Comparison of ENCODE assay signal across 15 cellular contexts in the genomic region with DNA sequence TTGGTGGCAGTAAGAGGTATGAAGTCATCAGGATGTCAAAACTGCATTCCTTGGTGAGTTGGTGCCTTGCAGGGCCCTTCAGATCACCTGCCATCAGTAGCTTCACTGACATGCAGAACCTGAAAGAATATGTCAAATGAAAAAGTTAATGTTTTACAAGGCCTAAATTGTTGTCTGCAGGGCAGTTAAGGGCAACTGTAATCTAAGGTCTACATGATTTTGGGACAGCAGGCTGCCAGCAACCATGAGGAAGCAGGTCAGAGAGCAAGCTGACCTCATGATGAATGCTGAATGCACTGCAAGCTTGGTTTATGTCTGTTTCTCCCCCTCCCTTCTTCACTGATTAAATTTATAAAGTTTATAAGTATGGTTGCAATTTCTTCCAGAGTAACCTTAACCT. TPM values are rescaled to one million over a fixed set of nuclear protein-coding genes. Genes with fewer than 3 reads are reported as not detected.
"Had no signal": no experiment of that assay in that cellular context is flagged by ENCODE, and none has a peak within 500 bp of the region (broad histone marks: within the 10 kb centered on the region; RNA-seq: fewer than 3 reads in every experiment).

No MANE protein-coding gene starts in this region.

RNA-seq across cellular contexts. Expression of a gene that starts 1.1 kb away (rescaled TPM):
- total RNA-seq: activated B cell treated with CpG ODN at 0.5 μM for 24 hours; activated CD4-positive, alpha-beta memory T cell treated with anti-CD3 and anti-CD28 coated beads for 36 hours; activated CD4-positive, alpha-beta memory T cell treated with anti-CD3 and anti-CD28 coated beads, Interleukin-2, amount 10 ng/mL, durations not matched to agents 7 days and 5 days; activated CD4-positive, alpha-beta T cell treated with anti-CD3 and anti-CD28 coated beads for 36 hours; activated CD4-positive, alpha-beta T cell treated with anti-CD3 and anti-CD28 coated beads, Interleukin-2, amount 10 ng/mL, durations not matched to agents 24 days and 14 days; activated CD4-positive, alpha-beta T cell treated with anti-CD3 and anti-CD28 coated beads, Interleukin-2, amount 10 ng/mL, durations not matched to agents 7 days and 5 days; activated CD8-positive, alpha-beta memory T cell treated with anti-CD3 and anti-CD28 coated beads for 36 hours; activated CD8-positive, alpha-beta memory T cell treated with anti-CD3 and anti-CD28 coated beads, Interleukin-2, amount 10 ng/mL, durations not matched to agents 7 days and 5 days; activated CD8-positive, alpha-beta T cell treated with anti-CD3 and anti-CD28 coated beads for 36 hours; activated CD8-positive, alpha-beta T cell treated with anti-CD3 and anti-CD28 coated beads, Interleukin-2, amount 10 ng/mL, durations not matched to agents 7 days and 5 days; T-cell; T-helper 1 cell treated with Interleukin-12 subunit alpha and Interleukin-12 subunit beta and Interleukin-4 antibody, amounts not matched to agents 30 ng/mL and 1 ng/mL, for 36 hours; T-helper 17 cell; T-helper 2 cell treated with Interferon-gamma antibody and Interleukin-4, amounts not matched to agents 100 ng/mL and 5 ng/mL, for 36 hours; WTC11 had no signal

RNA-seq across cellular contexts. Expression of a gene that starts 13.2 kb away (rescaled TPM):
- total RNA-seq: activated B cell treated with CpG ODN at 0.5 μM for 24 hours; activated CD4-positive, alpha-beta memory T cell treated with anti-CD3 and anti-CD28 coated beads for 36 hours; activated CD4-positive, alpha-beta memory T cell treated with anti-CD3 and anti-CD28 coated beads, Interleukin-2, amount 10 ng/mL, durations not matched to agents 7 days and 5 days; activated CD4-positive, alpha-beta T cell treated with anti-CD3 and anti-CD28 coated beads for 36 hours; activated CD4-positive, alpha-beta T cell treated with anti-CD3 and anti-CD28 coated beads, Interleukin-2, amount 10 ng/mL, durations not matched to agents 24 days and 14 days; activated CD4-positive, alpha-beta T cell treated with anti-CD3 and anti-CD28 coated beads, Interleukin-2, amount 10 ng/mL, durations not matched to agents 7 days and 5 days; activated CD8-positive, alpha-beta memory T cell treated with anti-CD3 and anti-CD28 coated beads for 36 hours; activated CD8-positive, alpha-beta memory T cell treated with anti-CD3 and anti-CD28 coated beads, Interleukin-2, amount 10 ng/mL, durations not matched to agents 7 days and 5 days; activated CD8-positive, alpha-beta T cell treated with anti-CD3 and anti-CD28 coated beads for 36 hours; activated CD8-positive, alpha-beta T cell treated with anti-CD3 and anti-CD28 coated beads, Interleukin-2, amount 10 ng/mL, durations not matched to agents 7 days and 5 days; T-cell; T-helper 1 cell treated with Interleukin-12 subunit alpha and Interleukin-12 subunit beta and Interleukin-4 antibody, amounts not matched to agents 30 ng/mL and 1 ng/mL, for 36 hours; T-helper 17 cell; T-helper 2 cell treated with Interferon-gamma antibody and Interleukin-4, amounts not matched to agents 100 ng/mL and 5 ng/mL, for 36 hours; WTC11 had no signal

RNA-seq across cellular contexts. Expression of a gene that starts 17.3 kb away (rescaled TPM):
- total RNA-seq: activated B cell treated with CpG ODN at 0.5 μM for 24 hours; activated CD4-positive, alpha-beta memory T cell treated with anti-CD3 and anti-CD28 coated beads for 36 hours; activated CD4-positive, alpha-beta memory T cell treated with anti-CD3 and anti-CD28 coated beads, Interleukin-2, amount 10 ng/mL, durations not matched to agents 7 days and 5 days; activated CD4-positive, alpha-beta T cell treated with anti-CD3 and anti-CD28 coated beads for 36 hours; activated CD4-positive, alpha-beta T cell treated with anti-CD3 and anti-CD28 coated beads, Interleukin-2, amount 10 ng/mL, durations not matched to agents 24 days and 14 days; activated CD4-positive, alpha-beta T cell treated with anti-CD3 and anti-CD28 coated beads, Interleukin-2, amount 10 ng/mL, durations not matched to agents 7 days and 5 days; activated CD8-positive, alpha-beta memory T cell treated with anti-CD3 and anti-CD28 coated beads for 36 hours; activated CD8-positive, alpha-beta memory T cell treated with anti-CD3 and anti-CD28 coated beads, Interleukin-2, amount 10 ng/mL, durations not matched to agents 7 days and 5 days; activated CD8-positive, alpha-beta T cell treated with anti-CD3 and anti-CD28 coated beads for 36 hours; activated CD8-positive, alpha-beta T cell treated with anti-CD3 and anti-CD28 coated beads, Interleukin-2, amount 10 ng/mL, durations not matched to agents 7 days and 5 days; T-cell; T-helper 1 cell treated with Interleukin-12 subunit alpha and Interleukin-12 subunit beta and Interleukin-4 antibody, amounts not matched to agents 30 ng/mL and 1 ng/mL, for 36 hours; T-helper 17 cell; T-helper 2 cell treated with Interferon-gamma antibody and Interleukin-4, amounts not matched to agents 100 ng/mL and 5 ng/mL, for 36 hours; WTC11 had no signal

RNA-seq across cellular contexts. Expression of a gene that starts 44.7 kb away (rescaled TPM):
- total RNA-seq: activated B cell treated with CpG ODN at 0.5 μM for 24 hours; activated CD4-positive, alpha-beta memory T cell treated with anti-CD3 and anti-CD28 coated beads for 36 hours; activated CD4-positive, alpha-beta memory T cell treated with anti-CD3 and anti-CD28 coated beads, Interleukin-2, amount 10 ng/mL, durations not matched to agents 7 days and 5 days; activated CD4-positive, alpha-beta T cell treated with anti-CD3 and anti-CD28 coated beads for 36 hours; activated CD4-positive, alpha-beta T cell treated with anti-CD3 and anti-CD28 coated beads, Interleukin-2, amount 10 ng/mL, durations not matched to agents 24 days and 14 days; activated CD4-positive, alpha-beta T cell treated with anti-CD3 and anti-CD28 coated beads, Interleukin-2, amount 10 ng/mL, durations not matched to agents 7 days and 5 days; activated CD8-positive, alpha-beta memory T cell treated with anti-CD3 and anti-CD28 coated beads for 36 hours; activated CD8-positive, alpha-beta memory T cell treated with anti-CD3 and anti-CD28 coated beads, Interleukin-2, amount 10 ng/mL, durations not matched to agents 7 days and 5 days; activated CD8-positive, alpha-beta T cell treated with anti-CD3 and anti-CD28 coated beads for 36 hours; activated CD8-positive, alpha-beta T cell treated with anti-CD3 and anti-CD28 coated beads, Interleukin-2, amount 10 ng/mL, durations not matched to agents 7 days and 5 days; T-cell; T-helper 1 cell treated with Interleukin-12 subunit alpha and Interleukin-12 subunit beta and Interleukin-4 antibody, amounts not matched to agents 30 ng/mL and 1 ng/mL, for 36 hours; T-helper 17 cell; T-helper 2 cell treated with Interferon-gamma antibody and Interleukin-4, amounts not matched to agents 100 ng/mL and 5 ng/mL, for 36 hours; WTC11 had no signal

RNA-seq across cellular contexts. Expression of a gene that starts 48.2 kb away (rescaled TPM):
- total RNA-seq: activated B cell treated with CpG ODN at 0.5 μM for 24 hours; activated CD4-positive, alpha-beta memory T cell treated with anti-CD3 and anti-CD28 coated beads for 36 hours; activated CD4-positive, alpha-beta memory T cell treated with anti-CD3 and anti-CD28 coated beads, Interleukin-2, amount 10 ng/mL, durations not matched to agents 7 days and 5 days; activated CD4-positive, alpha-beta T cell treated with anti-CD3 and anti-CD28 coated beads for 36 hours; activated CD4-positive, alpha-beta T cell treated with anti-CD3 and anti-CD28 coated beads, Interleukin-2, amount 10 ng/mL, durations not matched to agents 24 days and 14 days; activated CD4-positive, alpha-beta T cell treated with anti-CD3 and anti-CD28 coated beads, Interleukin-2, amount 10 ng/mL, durations not matched to agents 7 days and 5 days; activated CD8-positive, alpha-beta memory T cell treated with anti-CD3 and anti-CD28 coated beads for 36 hours; activated CD8-positive, alpha-beta memory T cell treated with anti-CD3 and anti-CD28 coated beads, Interleukin-2, amount 10 ng/mL, durations not matched to agents 7 days and 5 days; activated CD8-positive, alpha-beta T cell treated with anti-CD3 and anti-CD28 coated beads for 36 hours; activated CD8-positive, alpha-beta T cell treated with anti-CD3 and anti-CD28 coated beads, Interleukin-2, amount 10 ng/mL, durations not matched to agents 7 days and 5 days; T-cell; T-helper 1 cell treated with Interleukin-12 subunit alpha and Interleukin-12 subunit beta and Interleukin-4 antibody, amounts not matched to agents 30 ng/mL and 1 ng/mL, for 36 hours; T-helper 17 cell; T-helper 2 cell treated with Interferon-gamma antibody and Interleukin-4, amounts not matched to agents 100 ng/mL and 5 ng/mL, for 36 hours; WTC11 had no signal
